ENCODE assay signal across 8 cellular contexts in the genomic region with DNA sequence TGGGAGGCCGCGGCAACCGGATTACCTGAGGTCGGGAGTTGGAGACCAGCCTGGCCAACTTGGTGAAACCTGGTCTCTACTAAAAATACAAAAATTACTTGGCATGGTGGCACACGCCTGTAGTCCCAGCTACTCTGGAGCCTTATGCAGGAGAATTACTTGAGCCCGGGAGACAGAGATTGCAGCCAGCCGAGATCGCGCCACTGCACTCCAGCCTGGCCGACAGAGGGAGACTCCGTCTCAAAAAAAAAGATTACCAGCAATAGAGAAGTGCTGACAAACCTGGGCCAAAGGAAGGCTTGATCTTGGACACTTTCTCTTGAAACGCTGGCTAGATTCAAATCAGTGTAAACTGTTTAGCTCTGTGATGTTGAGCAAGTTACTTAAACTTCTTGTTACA. TPM values are rescaled to one million over a fixed set of nuclear protein-coding genes. Genes with fewer than 3 reads are reported as not detected.
DNase-seq lines count a peak whose midpoint lies in the region; ATAC-seq, FAIRE-seq and TF ChIP-seq lines count a peak whose summit lies in the region.

No MANE protein-coding gene starts in this region.

- FAIRE-seq in kidney (lab: Jason Lieb, UNC), result no peak

- peaks cover 0 to 1% of the 10 kb centered on the region in 2 donors for H3K36me3 Mint-ChIP-seq in activated naive CD4-positive, alpha-beta T cell treated with anti-CD3 and anti-CD28 coated beads, Interleukin-2, amount 50 U/mL, for 72 hours

- intact Hi-C loops in kidney (cut with DNase I), result no loop called here

- ATAC-seq in activated naive CD4-positive, alpha-beta T cell treated with anti-CD3 and anti-CD28 coated beads, Interleukin-2, amount 50 U/mL, for 72 hours, result peak; percentile 34 to 37

- no peaks in the 10 kb centered on the region for H3K9me3 ChIP-seq in kidney (ENCODE audit: control insufficient read depth in 1 of 2, low read length in 2 of 2)

- H3K4me3 ChIP-seq in HFF-Myc (replicated peaks; ENCODE audit: low read depth, low read length) (no peak overlapping the region), kidney (ENCODE audit: low read length in 2 of 2) (no peak overlapping the region)

- H3K36me3 ChIP-seq in kidney (ENCODE audit: control insufficient read depth in 1 of 2, insufficient read depth in 2 of 2, low read length in 2 of 2), result no peaks in the 10 kb centered on the region

- no peaks in the 10 kb centered on the region for H3K9me3 Mint-ChIP-seq in activated naive CD4-positive, alpha-beta T cell treated with anti-CD3 and anti-CD28 coated beads, Interleukin-2, amount 50 U/mL, for 72 hours

- DNase-seq in AML-193 (lab: John Stamatoyannopoulos, UW) (peak; percentile 44 to 47), HFF-Myc (ENCODE audit: extremely low read depth, low read depth) (no peak), kidney (no peak), SW480 (ENCODE audit: low spot score) (no peak), HCEC 1CT (no peak), NCI-H2107 (lab: John Stamatoyannopoulos, UW) (no peak)
- DNase-seq in activated naive CD4-positive, alpha-beta T cell treated with anti-CD3 and anti-CD28 coated beads, Interleukin-2, amount 50 U/mL, for 72 hours (ENCODE audit: low spot score in 2 of 2), result no peak
- DNase-seq in activated T-cell treated with anti-CD3 and anti-CD28 coated beads, Interleukin-2, amount 50 U/mL, for 1 hour, result no peak

- no peak overlapping the region for H3K27ac ChIP-seq in kidney (ENCODE audit: low read depth in 2 of 2, low read length in 2 of 2)

- peaks cover 0 to 3% of the 10 kb centered on the region in 2 donors for H3K4me1 ChIP-seq in kidney (ENCODE audit: control insufficient read depth in 1 of 2, insufficient read depth in 1 of 2, low read depth in 1 of 2, low read length in 2 of 2)

- no peak overlapping the region for H3K9ac ChIP-seq in kidney (ENCODE audit: low read length in 2 of 2)

- H3K27ac Mint-ChIP-seq in activated naive CD4-positive, alpha-beta T cell treated with anti-CD3 and anti-CD28 coated beads, Interleukin-2, amount 50 U/mL, for 72 hours, result peak overlapping the region in 1 of 2 donors; percentile 29

- TF ChIP-seq CTCF in HFF-Myc (IDR thresholded peaks at IDR 0.05; ENCODE audit: low read depth, low read length, missing control alignments) (peak; percentile 66), kidney (IDR thresholded peaks at IDR 0.05; ENCODE audit: borderline replicate concordance, extremely low read depth, insufficient read depth) (peak; percentile 47)

RNA-seq across cellular contexts. Expression of gene MT1H, which starts 4.3 kb away (rescaled TPM):
- total RNA-seq in activated naive CD4-positive, alpha-beta T cell treated with anti-CD3 and anti-CD28 coated beads, Interleukin-2, amount 50 U/mL, for 72 hours, result not detected
- total RNA-seq in kidney, result 4.4 TPM
- polyA plus RNA-seq in kidney (ENCODE audit: insufficient read depth, low read depth, low replicate concordance), result 606 TPM

RNA-seq across cellular contexts. Expression of gene MT1G, which starts 6.1 kb away (rescaled TPM):
- total RNA-seq in activated naive CD4-positive, alpha-beta T cell treated with anti-CD3 and anti-CD28 coated beads, Interleukin-2, amount 50 U/mL, for 72 hours, result 1 to 10 TPM in 1 of 2 donors, not detected in 1; 3.4 TPM
- total RNA-seq in kidney, result 33.6 TPM
- 2,564 TPM for polyA plus RNA-seq in kidney (ENCODE audit: insufficient read depth, low read depth, low replicate concordance)

RNA-seq across cellular contexts. Expression of gene MT1X, which starts 8.4 kb away (rescaled TPM):
- total RNA-seq in activated naive CD4-positive, alpha-beta T cell treated with anti-CD3 and anti-CD28 coated beads, Interleukin-2, amount 50 U/mL, for 72 hours, result 10 to 100 TPM; 13.3 to 28.3 TPM
- 223 TPM for total RNA-seq in kidney
- 476 TPM for polyA plus RNA-seq in kidney (ENCODE audit: insufficient read depth, low read depth, low replicate concordance)

RNA-seq across cellular contexts. Expression of gene MT1F, which starts 16.2 kb away (rescaled TPM):
- 10 to 100 TPM in 1 of 2 donors, 1 to 10 TPM in 1; 7.5 to 11.5 TPM for total RNA-seq in activated naive CD4-positive, alpha-beta T cell treated with anti-CD3 and anti-CD28 coated beads, Interleukin-2, amount 50 U/mL, for 72 hours
- 53.3 TPM for total RNA-seq in kidney
- polyA plus RNA-seq in kidney (ENCODE audit: insufficient read depth, low read depth, low replicate concordance), result 312 TPM

RNA-seq across cellular contexts. Expression of gene MT1B, which starts 22.2 kb away (rescaled TPM):
- total RNA-seq in activated naive CD4-positive, alpha-beta T cell treated with anti-CD3 and anti-CD28 coated beads, Interleukin-2, amount 50 U/mL, for 72 hours, result not detected
- total RNA-seq in kidney, result not detected
- not detected for polyA plus RNA-seq in kidney (ENCODE audit: insufficient read depth, low read depth, low replicate concordance)

Comparison
In these comparisons a context has a peak if more than half of its experiments do, and no peak if none do; other contexts are left out.
1. DNase-seq: peak in AML-193 (2 of 2); none in HFF-Myc (single experiment), activated naive CD4-positive, alpha-beta T cell treated with anti-CD3 and anti-CD28 coated beads, Interleukin-2, amount 50 U/mL, for 72 hours (0 of 2), kidney (single experiment), activated T-cell treated with anti-CD3 and anti-CD28 coated beads, Interleukin-2, amount 50 U/mL, for 1 hour (single experiment), SW480 (single experiment), HCEC 1CT (single experiment) and NCI-H2107 (single experiment).